Comparison of ENCODE assay signal across 17 cellular contexts in the genomic region with DNA sequence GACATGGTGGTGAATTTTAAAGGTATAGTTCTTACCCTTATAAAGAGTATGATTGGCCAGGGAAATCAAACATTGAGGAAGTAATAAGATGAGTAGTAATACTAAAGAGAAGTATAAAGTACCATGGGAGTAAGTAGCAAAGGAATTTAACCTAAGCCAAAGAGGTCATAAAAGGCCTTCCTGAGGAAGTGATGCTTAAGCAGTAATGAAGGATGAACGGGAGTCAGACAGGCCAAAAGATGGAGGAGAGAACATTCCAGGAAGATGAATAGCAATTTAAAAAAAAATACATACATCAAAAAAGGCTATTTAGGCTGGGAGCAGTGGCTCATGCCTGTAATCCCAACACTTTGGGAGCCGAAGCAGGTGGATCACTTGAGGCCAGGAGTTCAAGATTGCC. TPM values are rescaled to one million over a fixed set of nuclear protein-coding genes. Genes with fewer than 3 reads are reported as not detected.
DNase-seq lines count a peak whose midpoint lies in the region; ATAC-seq, FAIRE-seq and TF ChIP-seq lines count a peak whose summit lies in the region.
"Had no signal": no experiment of that assay in that cellular context is flagged by ENCODE, and none has a peak within 500 bp of the region (broad histone marks: within the 10 kb centered on the region; RNA-seq: fewer than 3 reads in every experiment).

No MANE protein-coding gene starts in this region.

- H3K27me3 Mint-ChIP-seq in astrocyte (ENCODE audit: low read depth, unreplicated experiment), result no peaks in the 10 kb centered on the region
- peaks cover 2% of the 10 kb centered on the region for H3K27me3 Mint-ChIP-seq in activated T-helper 1 cell treated with anti-CD3 and anti-CD28 coated beads, Interleukin-12 subunit alpha, Interleukin-12 subunit beta, Interleukin-2, Interleukin-4 antibody, amounts not matched to agents 30 ng/mL and 10 ng/mL and 1 ng/mL, durations not matched to agents 14 hours and 24 hours and 36 hours (ENCODE audit: insufficient read depth)
- H3K27me3 Mint-ChIP-seq in effector memory CD8-positive, alpha-beta T cell, result no peaks in the 10 kb centered on the region

- H3K27ac Mint-ChIP-seq in astrocyte (ENCODE audit: unreplicated experiment), result no peak overlapping the region
- H3K27ac Mint-ChIP-seq in activated T-helper 1 cell treated with anti-CD3 and anti-CD28 coated beads, Interleukin-12 subunit alpha, Interleukin-12 subunit beta, Interleukin-2, Interleukin-4 antibody, amounts not matched to agents 30 ng/mL and 10 ng/mL and 1 ng/mL, durations not matched to agents 14 hours and 24 hours and 36 hours, result no peak overlapping the region
- H3K27ac Mint-ChIP-seq in effector memory CD8-positive, alpha-beta T cell, result no peak overlapping the region

- no peak overlapping the region for H2AFZ ChIP-seq in astrocyte (ENCODE audit: low read depth, low read length)

- no peak overlapping the region for H3K4me2 ChIP-seq in astrocyte (ENCODE audit: low read length)
- H3K4me2 ChIP-seq: BLaER1 treated with 17β-estradiol and CSF1 and Interleukin-3, amounts not matched to agents 10 nM and 100 nM; SK-N-SH had no signal

- H3K36me3 Mint-ChIP-seq in astrocyte (ENCODE audit: low read depth, unreplicated experiment), result peaks cover 32% of the 10 kb centered on the region
- peaks cover 4% of the 10 kb centered on the region for H3K36me3 Mint-ChIP-seq in activated T-helper 1 cell treated with anti-CD3 and anti-CD28 coated beads, Interleukin-12 subunit alpha, Interleukin-12 subunit beta, Interleukin-2, Interleukin-4 antibody, amounts not matched to agents 30 ng/mL and 10 ng/mL and 1 ng/mL, durations not matched to agents 14 hours and 24 hours and 36 hours (ENCODE audit: low read depth)
- H3K36me3 Mint-ChIP-seq in effector memory CD8-positive, alpha-beta T cell (ENCODE audit: insufficient read depth), result peaks cover 3% of the 10 kb centered on the region

- intact Hi-C loops in activated T-helper 1 cell treated with anti-CD3 and anti-CD28 coated beads, Interleukin-12 subunit alpha, Interleukin-12 subunit beta, Interleukin-2, Interleukin-4 antibody, amounts not matched to agents 30 ng/mL and 10 ng/mL and 1 ng/mL, durations not matched to agents 14 hours and 24 hours and 36 hours (cut with micrococcal nuclease), result no loop called here

- no peak for FAIRE-seq in astrocyte (lab: Jason Lieb, UNC)
- FAIRE-seq: GM12878, GM18507 had no signal

- peaks cover 2% of the 10 kb centered on the region for H3K9me3 Mint-ChIP-seq in astrocyte (ENCODE audit: unreplicated experiment)
- no peaks in the 10 kb centered on the region for H3K9me3 Mint-ChIP-seq in activated T-helper 1 cell treated with anti-CD3 and anti-CD28 coated beads, Interleukin-12 subunit alpha, Interleukin-12 subunit beta, Interleukin-2, Interleukin-4 antibody, amounts not matched to agents 30 ng/mL and 10 ng/mL and 1 ng/mL, durations not matched to agents 14 hours and 24 hours and 36 hours
- no peaks in the 10 kb centered on the region for H3K9me3 Mint-ChIP-seq in effector memory CD8-positive, alpha-beta T cell

- H3K9me3 ChIP-seq in astrocyte (ENCODE audit: insufficient read depth, low read depth, low read length), result no peaks in the 10 kb centered on the region
- H3K9me3 ChIP-seq: BLaER1 treated with 17β-estradiol and CSF1 and Interleukin-3, amounts not matched to agents 10 nM and 100 nM; SK-N-SH had no signal

- no peaks in the 10 kb centered on the region for H3K79me2 ChIP-seq in astrocyte (ENCODE audit: insufficient read depth, low read length)

- no peaks in the 10 kb centered on the region for H4K20me1 ChIP-seq in astrocyte (ENCODE audit: insufficient read depth, low read length)
- H4K20me1 ChIP-seq: BLaER1 treated with 17β-estradiol and CSF1 and Interleukin-3, amounts not matched to agents 10 nM and 100 nM had no signal

- DNase-seq in HS-27A (ENCODE audit: low read depth) (peak; percentile 5), astrocyte (ENCODE audit: low read depth) (peak; percentile 20), foreskin fibroblast (peak; percentile 41 to 43), DMS114 treated with DMSO at 0.1 percent for 48 hours (lab: John Stamatoyannopoulos, UW; ENCODE audit: unreplicated experiment) (no peak), NCI-H2107 treated with DMSO at 0.1 percent for 48 hours (lab: John Stamatoyannopoulos, UW; ENCODE audit: unreplicated experiment) (no peak)
- DNase-seq in activated T-helper 1 cell treated with anti-CD3 and anti-CD28 coated beads, Interleukin-12 subunit alpha, Interleukin-12 subunit beta, Interleukin-2, Interleukin-4 antibody, amounts not matched to agents 30 ng/mL and 10 ng/mL and 1 ng/mL, durations not matched to agents 14 hours and 24 hours and 36 hours (ENCODE audit: low spot score), result no peak
- DNase-seq in effector memory CD8-positive, alpha-beta T cell, result no peak
- DNase-seq: DMS 273 treated with DMSO at 0.1 percent for 48 hours, KBM-7, NCI-H1092, NCI-H2107, Right ventricle myocardium superior, SK-N-SH had no signal

- no peak overlapping the region for H3K9ac ChIP-seq in astrocyte (ENCODE audit: low read length)
- H3K9ac ChIP-seq: BLaER1 treated with 17β-estradiol and CSF1 and Interleukin-3, amounts not matched to agents 10 nM and 100 nM; SK-N-SH had no signal

- H3K4me1 ChIP-seq in astrocyte (ENCODE audit: insufficient read depth, low read length), result no peaks in the 10 kb centered on the region
- H3K4me1 ChIP-seq: BLaER1 treated with 17β-estradiol and CSF1 and Interleukin-3, amounts not matched to agents 10 nM and 100 nM had no signal

- H3K4me1 Mint-ChIP-seq in astrocyte (ENCODE audit: low read depth, unreplicated experiment), result peaks cover 19% of the 10 kb centered on the region
- H3K4me1 Mint-ChIP-seq in activated T-helper 1 cell treated with anti-CD3 and anti-CD28 coated beads, Interleukin-12 subunit alpha, Interleukin-12 subunit beta, Interleukin-2, Interleukin-4 antibody, amounts not matched to agents 30 ng/mL and 10 ng/mL and 1 ng/mL, durations not matched to agents 14 hours and 24 hours and 36 hours (ENCODE audit: low read depth), result no peaks in the 10 kb centered on the region
- peaks cover 0 to 3% of the 10 kb centered on the region in 2 donors for H3K4me1 Mint-ChIP-seq in effector memory CD8-positive, alpha-beta T cell (ENCODE audit: low read depth in 2 of 2)

- H3K27ac ChIP-seq in astrocyte (ENCODE audit: low read depth, low read length), result no peak overlapping the region
- H3K27ac ChIP-seq: BLaER1 treated with 17β-estradiol and CSF1 and Interleukin-3, amounts not matched to agents 10 nM and 100 nM had no signal

- H3K4me3 ChIP-seq in astrocyte (ENCODE audit: insufficient read depth, low read depth, low read length), result no peak overlapping the region
- no peak overlapping the region for H3K4me3 ChIP-seq in foreskin fibroblast (ENCODE audit: low read depth in 1 of 2, low read length in 2 of 2)
- H3K4me3 ChIP-seq: BLaER1 treated with 17β-estradiol and CSF1 and Interleukin-3, amounts not matched to agents 10 nM and 100 nM; GM12878 had no signal

- ATAC-seq in effector memory CD8-positive, alpha-beta T cell (replicated peaks), result no peak
- ATAC-seq: GM12878, HCT116 had no signal

- TF ChIP-seq CTCF in astrocyte (IDR thresholded peaks at IDR 0.05; ENCODE audit: insufficient read depth, low read depth, low read length) (no peak), foreskin fibroblast (IDR thresholded peaks at IDR 0.05; ENCODE audit: low read depth, low read length) (no peak)

- no peaks in the 10 kb centered on the region for H3K27me3 ChIP-seq in astrocyte (ENCODE audit: insufficient read depth, low read length)
- H3K27me3 ChIP-seq: BLaER1 treated with 17β-estradiol and CSF1 and Interleukin-3, amounts not matched to agents 10 nM and 100 nM had no signal

- H3K36me3 ChIP-seq in astrocyte (ENCODE audit: insufficient read depth, low read length), result no peaks in the 10 kb centered on the region

- H3K4me3 Mint-ChIP-seq in astrocyte (ENCODE audit: unreplicated experiment), result no peak overlapping the region
- no peak overlapping the region for H3K4me3 Mint-ChIP-seq in activated T-helper 1 cell treated with anti-CD3 and anti-CD28 coated beads, Interleukin-12 subunit alpha, Interleukin-12 subunit beta, Interleukin-2, Interleukin-4 antibody, amounts not matched to agents 30 ng/mL and 10 ng/mL and 1 ng/mL, durations not matched to agents 14 hours and 24 hours and 36 hours
- H3K4me3 Mint-ChIP-seq in effector memory CD8-positive, alpha-beta T cell, result no peak overlapping the region

RNA-seq across cellular contexts. Expression of a gene that starts 29.0 kb away (rescaled TPM):
- total RNA-seq in astrocyte, result 8.9 and 11.8 TPM in 2 replicates
- 1.2 and 2.2 TPM in 2 replicates for total RNA-seq in activated T-helper 1 cell treated with anti-CD3 and anti-CD28 coated beads, Interleukin-12 subunit alpha, Interleukin-12 subunit beta, Interleukin-2, Interleukin-4 antibody, amounts not matched to agents 30 ng/mL and 10 ng/mL and 1 ng/mL, durations not matched to agents 14 hours and 24 hours and 36 hours

RNA-seq across cellular contexts. Expression of a gene that starts 47.3 kb away (rescaled TPM):
- 29.5 and 30.2 TPM in 2 replicates for total RNA-seq in astrocyte
- total RNA-seq in activated T-helper 1 cell treated with anti-CD3 and anti-CD28 coated beads, Interleukin-12 subunit alpha, Interleukin-12 subunit beta, Interleukin-2, Interleukin-4 antibody, amounts not matched to agents 30 ng/mL and 10 ng/mL and 1 ng/mL, durations not matched to agents 14 hours and 24 hours and 36 hours, result 37.5 and 37.8 TPM in 2 replicates

Comparison
In these comparisons a context has a peak if more than half of its experiments do, and no peak if none do; other contexts are left out.
1. DNase-seq: peak in HS-27A (single experiment), astrocyte (single experiment) and foreskin fibroblast (2 of 2); none in DMS114 treated with DMSO at 0.1 percent for 48 hours (single experiment), activated T-helper 1 cell treated with anti-CD3 and anti-CD28 coated beads, Interleukin-12 subunit alpha, Interleukin-12 subunit beta, Interleukin-2, Interleukin-4 antibody, amounts not matched to agents 30 ng/mL and 10 ng/mL and 1 ng/mL, durations not matched to agents 14 hours and 24 hours and 36 hours (single experiment), NCI-H2107 treated with DMSO at 0.1 percent for 48 hours (single experiment) and effector memory CD8-positive, alpha-beta T cell (0 of 3).